Comparison of ENCODE assay signal across 8 cellular contexts in genomic region chr2:55511508-55512124, GRCh38. TPM values are rescaled to one million over a fixed set of nuclear protein-coding genes. Genes with fewer than 3 reads are reported as not detected.
A peak's percentile ranks its signal among the peaks of the same experiment; 100 is the strongest.
DNase-seq lines count a peak whose midpoint lies in the region; ATAC-seq, FAIRE-seq and TF ChIP-seq lines count a peak whose summit lies in the region.

No MANE protein-coding gene starts in this region.

- H3K27ac Mint-ChIP-seq in MCF 10A (ENCODE audit: low read depth, unreplicated experiment): no peak overlapping the region

- no peak overlapping the region for H2AFZ ChIP-seq in OCI-LY1 (ENCODE audit: low read length)

- no peaks in the 10 kb centered on the region for H4K20me1 ChIP-seq in OCI-LY1 (ENCODE audit: insufficient read depth, low read length)

- ATAC-seq in HG02852 (IDR thresholded peaks at IDR 0.05; ENCODE audit: unreplicated experiment) (no peak), HG02642 (IDR thresholded peaks at IDR 0.05; ENCODE audit: poor library complexity, unreplicated experiment) (no peak)

- DNase-seq in MCF 10A (ENCODE audit: unreplicated experiment) (peak; percentile 61), breast epithelium (ENCODE audit: low spot score in 2 of 2) (no peak), fibroblast of the aortic adventitia (ENCODE audit: low read depth) (peak; percentile 56), urothelium cell line (ENCODE audit: low spot score) (peak; percentile 64), cardiac septum (ENCODE audit: low spot score) (no peak)

- H3K9ac ChIP-seq in OCI-LY1 (ENCODE audit: low read length): no peak overlapping the region

- no peaks in the 10 kb centered on the region for H3K9me2 ChIP-seq in OCI-LY1 (ENCODE audit: low read depth, low read length)

- H3K27me3 ChIP-seq in breast epithelium (no peaks in the 10 kb centered on the region), OCI-LY1 (ENCODE audit: insufficient read depth, low read length) (no peaks in the 10 kb centered on the region)

- TF ChIP-seq CTCF in MCF 10A (IDR thresholded peaks at IDR 0.05; ENCODE audit: unreplicated experiment): peak; percentile 34
- no peak for TF ChIP-seq CTCF in breast epithelium (IDR thresholded peaks at IDR 0.05)
- peak; percentile 15; the same call in 1 of the 2 replicates for TF ChIP-seq CTCF in OCI-LY1 (IDR thresholded peaks at IDR 0.05; ENCODE audit: low read length)
- TF ChIP-seq CTCF in fibroblast of the aortic adventitia (IDR thresholded peaks at IDR 0.05; ENCODE audit: insufficient read depth, low read length): peak; percentile 70

- intact Hi-C loops in MCF 10A (cut with micrococcal nuclease): loop anchor here (1.0 kb wide), 3 partner anchors 79 to 243 kb away; no protein-coding TSS in a partner anchor
- intact Hi-C loops in breast epithelium (cut with DNase I; ENCODE audit: low total_unique reads): no loop called here
- intact Hi-C loops in cardiac septum (cut with DNase I): no loop called here

- H3K9me3 Mint-ChIP-seq in MCF 10A (ENCODE audit: unreplicated experiment): no peaks in the 10 kb centered on the region

- POLR2A ChIA-PET in MCF 10A (lab: Yijun Ruan, JAX): no interaction called here

- H3K4me3 Mint-ChIP-seq in MCF 10A (ENCODE audit: unreplicated experiment): no peak overlapping the region

- no peak overlapping the region for H3K4me2 ChIP-seq in OCI-LY1 (ENCODE audit: low read length)

- H3K27ac ChIP-seq in breast epithelium (no peak overlapping the region), OCI-LY1 (ENCODE audit: low read depth, low read length, poor library complexity, severe bottlenecking) (no peak overlapping the region)

- no peaks in the 10 kb centered on the region for H3K27me3 Mint-ChIP-seq in MCF 10A (ENCODE audit: insufficient read depth, unreplicated experiment)

- no peaks in the 10 kb centered on the region for H3K9me3 ChIP-seq in breast epithelium
- H3K9me3 ChIP-seq in OCI-LY1 (ENCODE audit: low read length): no peaks in the 10 kb centered on the region

- no peak for FAIRE-seq in urothelium cell line (lab: Jason Lieb, UNC)

- H3K79me2 ChIP-seq in OCI-LY1 (ENCODE audit: insufficient read depth, low read length): no peaks in the 10 kb centered on the region

- CTCF ChIA-PET in MCF 10A (lab: Yijun Ruan, JAX): interaction anchor here (0.6 to 1.0 kb wide), 5 partner anchors 11 to 1675 kb away, joined by 3 to 6 read pairs (median 3); partner anchors contain the start of gene CCDC88A

- H3K4me3 ChIP-seq in breast epithelium (no peak overlapping the region), OCI-LY1 (ENCODE audit: low read depth, low read length, poor library complexity, severe bottlenecking) (no peak overlapping the region), fibroblast of the aortic adventitia (ENCODE audit: low read depth, low read length) (no peak overlapping the region)

- H3F3A ChIP-seq in OCI-LY1 (ENCODE audit: insufficient read depth, low read length): no peaks in the 10 kb centered on the region; the same call in 1 of the 2 replicates

- BruUV-seq in MCF 10A (replicated peaks; lab: Mats Ljungman, UMichigan): no TSS peak

- peaks cover 6% of the 10 kb centered on the region for H3K4me1 Mint-ChIP-seq in MCF 10A (ENCODE audit: insufficient read depth, unreplicated experiment)

- H3K4me1 ChIP-seq in breast epithelium (no peaks in the 10 kb centered on the region), OCI-LY1 (ENCODE audit: insufficient read depth, low read length, severe bottlenecking) (no peaks in the 10 kb centered on the region)

- TF ChIP-seq POLR2A in breast epithelium (IDR thresholded peaks at IDR 0.05): no peak

- H3K36me3 Mint-ChIP-seq in MCF 10A (ENCODE audit: insufficient read depth, unreplicated experiment): no peaks in the 10 kb centered on the region

- H3K36me3 ChIP-seq in breast epithelium: no peaks in the 10 kb centered on the region
- H3K36me3 ChIP-seq in OCI-LY1 (ENCODE audit: insufficient read depth, low read length): no peaks in the 10 kb centered on the region

RNA-seq across cellular contexts. Expression of gene CFAP36, which starts 7.9 kb away (rescaled TPM):
- total RNA-seq in MCF 10A (2022) (38.5 and 56.9 TPM in 2 replicates), breast epithelium (10 to 100 TPM; 16.3 to 29.9 (median 27.2) TPM), fibroblast of the aortic adventitia (ENCODE audit: low replicate concordance) (25.2 and 46.1 TPM in 2 replicates), cardiac septum (23.0 TPM)

Comparison
In these comparisons a context has a peak if more than half of its experiments do, and no peak if none do; other contexts are left out.
1. DNase-seq: peak in MCF 10A (single experiment), fibroblast of the aortic adventitia (single experiment) and urothelium cell line (single experiment); none in breast epithelium (0 of 2) and cardiac septum (single experiment).
2. CTCF ChIP-seq: peak in MCF 10A (single experiment), OCI-LY1 (single experiment) and fibroblast of the aortic adventitia (single experiment); none in breast epithelium (0 of 3).